Comparison of ENCODE assay signal across 13 cellular contexts in genomic region chr17:75272848-75273184, GRCh38. TPM values are rescaled to one million over a fixed set of nuclear protein-coding genes. Genes with fewer than 3 reads are reported as not detected.
DNase-seq lines count a peak whose midpoint lies in the region; ATAC-seq and TF ChIP-seq lines count a peak whose summit lies in the region.
"Had no signal": no experiment of that assay in that cellular context is flagged by ENCODE, and none has a peak within 500 bp of the region (broad histone marks: within the 10 kb centered on the region; RNA-seq: fewer than 3 reads in every experiment).

No MANE protein-coding gene starts in this region.

- peaks cover 14% of the 10 kb centered on the region for H3K36me3 Mint-ChIP-seq in activated naive CD4-positive, alpha-beta T cell treated with anti-CD3 and anti-CD28 coated beads for 36 hours (ENCODE audit: low read depth)
- H3K36me3 Mint-ChIP-seq in central memory CD8-positive, alpha-beta T cell (ENCODE audit: insufficient read depth) = no peaks in the 10 kb centered on the region
- peaks cover 29% of the 10 kb centered on the region for H3K36me3 Mint-ChIP-seq in stimulated activated memory B cell treated with anti-CD40 and anti-IgM and Interleukin-4, amounts not matched to agents 10 μg/mL and 1 μg/mL and 100 μg/mL, for 72 hours

- no peak for ATAC-seq in central memory CD8-positive, alpha-beta T cell (replicated peaks; ENCODE audit: extremely low read depth, poor library complexity, severe bottlenecking)
- no peak for ATAC-seq in stimulated activated memory B cell treated with anti-CD40 and anti-IgM and Interleukin-4, amounts not matched to agents 10 μg/mL and 1 μg/mL and 100 μg/mL, for 72 hours
- ATAC-seq in left lung = no peak
- ATAC-seq in HG03442 (IDR thresholded peaks at IDR 0.05; ENCODE audit: unreplicated experiment) = no peak
- ATAC-seq: esophagus mucosa had no signal

- intact Hi-C loops in activated naive CD4-positive, alpha-beta T cell treated with anti-CD3 and anti-CD28 coated beads for 36 hours (cut with micrococcal nuclease) = loop anchor here (5.0 kb wide), 1 partner anchor 314 kb away; the partner anchor contains the start of gene MYO15B
- intact Hi-C loops in OCI-LY7 (cut with micrococcal nuclease; ENCODE audit: unreplicated experiment) (loop anchor here (10.0 kb wide), 1 partner anchor 512 kb away; the partner anchor contains the start of gene UNK), left lung (cut with DNase I) (no loop called here)

- TF ChIP-seq CTCF in OCI-LY7 (conservative IDR thresholded peaks at IDR 0.05; ENCODE audit: low read length) (no peak), left lung (IDR thresholded peaks at IDR 0.05) (no peak)

- no TSS peak for BruUV-seq in OCI-LY7 (replicated peaks; lab: Mats Ljungman, UMichigan)

- POLR2A ChIA-PET in OCI-LY7 (lab: Charles Lee) = interaction anchor here (1.4 to 4.6 kb wide), 3 partner anchors 10 to 16 kb away, joined by 3 to 59 read pairs (median 7); partner anchors contain the start of genes GGA3, MRPS7 and SLC25A19

- no peaks in the 10 kb centered on the region for H3K27me3 ChIP-seq in left lung
- H3K27me3 ChIP-seq: MG63, neutrophil had no signal

- peak overlapping the region; percentile 90 for H3K4me3 ChIP-seq in OCI-LY7 (ENCODE audit: low read depth, low read length, poor library complexity, severe bottlenecking)
- H3K4me3 ChIP-seq in left lung = no peak overlapping the region

- H3K36me3 ChIP-seq in OCI-LY7 (ENCODE audit: insufficient read depth, low read length) (peaks cover 53% of the 10 kb centered on the region), left lung (peaks cover 0 to 42% of the 10 kb centered on the region in 2 donors)
- H3K36me3 ChIP-seq: neutrophil had no signal

- peak overlapping the region; percentile 83 for H3K4me2 ChIP-seq in OCI-LY7 (ENCODE audit: low read length)

- H3K27me3 Mint-ChIP-seq in activated naive CD4-positive, alpha-beta T cell treated with anti-CD3 and anti-CD28 coated beads for 36 hours (ENCODE audit: low read depth) = no peaks in the 10 kb centered on the region
- H3K27me3 Mint-ChIP-seq in central memory CD8-positive, alpha-beta T cell = no peaks in the 10 kb centered on the region
- H3K27me3 Mint-ChIP-seq in stimulated activated memory B cell treated with anti-CD40 and anti-IgM and Interleukin-4, amounts not matched to agents 10 μg/mL and 1 μg/mL and 100 μg/mL, for 72 hours = no peaks in the 10 kb centered on the region

- CTCF ChIA-PET in activated naive CD4-positive, alpha-beta T cell treated with anti-CD3 and anti-CD28 coated beads for 36 hours (lab: Charles Lee) = interaction anchor here (0.9 to 4.6 kb wide), 6 partner anchors 8 to 261 kb away, joined by 3 to 52 read pairs (median 4); partner anchors contain the start of genes GGA3, MRPL58, MRPS7 and SLC25A19
- CTCF ChIA-PET in OCI-LY7 (lab: Charles Lee; ENCODE audit: unreplicated experiment) = interaction anchor here (0.6 to 1.5 kb wide), 4 partner anchors 16 to 142 kb away, joined by 3 to 7 read pairs (median 4); partner anchors contain the start of gene SLC25A19

- H3K27ac Mint-ChIP-seq in activated naive CD4-positive, alpha-beta T cell treated with anti-CD3 and anti-CD28 coated beads for 36 hours = peak overlapping the region; percentile 44
- H3K27ac Mint-ChIP-seq in central memory CD8-positive, alpha-beta T cell (ENCODE audit: low read depth) = no peak overlapping the region
- H3K27ac Mint-ChIP-seq in stimulated activated memory B cell treated with anti-CD40 and anti-IgM and Interleukin-4, amounts not matched to agents 10 μg/mL and 1 μg/mL and 100 μg/mL, for 72 hours = peak overlapping the region; percentile 90

- no peaks in the 10 kb centered on the region for H3K9me3 Mint-ChIP-seq in activated naive CD4-positive, alpha-beta T cell treated with anti-CD3 and anti-CD28 coated beads for 36 hours
- no peaks in the 10 kb centered on the region for H3K9me3 Mint-ChIP-seq in central memory CD8-positive, alpha-beta T cell
- no peaks in the 10 kb centered on the region for H3K9me3 Mint-ChIP-seq in stimulated activated memory B cell treated with anti-CD40 and anti-IgM and Interleukin-4, amounts not matched to agents 10 μg/mL and 1 μg/mL and 100 μg/mL, for 72 hours

- H4K20me1 ChIP-seq in OCI-LY7 (ENCODE audit: insufficient read depth, low read length) = no peaks in the 10 kb centered on the region

- peaks cover 35% of the 10 kb centered on the region for H3K4me1 Mint-ChIP-seq in activated naive CD4-positive, alpha-beta T cell treated with anti-CD3 and anti-CD28 coated beads for 36 hours (ENCODE audit: low read depth)
- H3K4me1 Mint-ChIP-seq in central memory CD8-positive, alpha-beta T cell = peaks cover 22% of the 10 kb centered on the region
- H3K4me1 Mint-ChIP-seq in stimulated activated memory B cell treated with anti-CD40 and anti-IgM and Interleukin-4, amounts not matched to agents 10 μg/mL and 1 μg/mL and 100 μg/mL, for 72 hours = peaks cover 58% of the 10 kb centered on the region

- H2AFZ ChIP-seq in OCI-LY7 (ENCODE audit: low read length) = no peak overlapping the region

- no peak for DNase-seq in activated naive CD4-positive, alpha-beta T cell treated with anti-CD3 and anti-CD28 coated beads for 36 hours
- DNase-seq in activated naive CD4-positive, alpha-beta T cell treated with anti-CD3 and anti-CD28 coated beads, Interleukin-2, amount 50 U/mL, for 16 hours = no peak
- DNase-seq in OCI-LY7 (ENCODE audit: low spot score) (peak; percentile 33), islet precursor cell (no peak), left lung (no peak)
- no peak for DNase-seq in central memory CD8-positive, alpha-beta T cell (ENCODE audit: low spot score in 2 of 2)
- DNase-seq: NCI-H510A treated with DMSO at 0.1 percent for 48 hours, SIG-M5 had no signal

- H3K4me1 ChIP-seq in OCI-LY7 (ENCODE audit: insufficient read depth, low read length, poor library complexity, severe bottlenecking) = peaks cover 38% of the 10 kb centered on the region
- H3K4me1 ChIP-seq in left lung = peaks cover 13 to 46% of the 10 kb centered on the region in 2 donors

- H3K4me3 Mint-ChIP-seq in activated naive CD4-positive, alpha-beta T cell treated with anti-CD3 and anti-CD28 coated beads for 36 hours = peak overlapping the region; percentile 76
- H3K4me3 Mint-ChIP-seq in central memory CD8-positive, alpha-beta T cell = peak overlapping the region; percentile 79
- peak overlapping the region; percentile 88 for H3K4me3 Mint-ChIP-seq in stimulated activated memory B cell treated with anti-CD40 and anti-IgM and Interleukin-4, amounts not matched to agents 10 μg/mL and 1 μg/mL and 100 μg/mL, for 72 hours

- H3K79me2 ChIP-seq in OCI-LY7 (ENCODE audit: insufficient read depth, low read depth, low read length) = peaks cover 25% of the 10 kb centered on the region; the same call in 1 of the 2 replicates

- H3K27ac ChIP-seq in OCI-LY7 (ENCODE audit: low read depth, low read length, poor library complexity, severe bottlenecking) (peak overlapping the region; percentile 77), left lung (peak overlapping the region in 1 of 2 donors; percentile 95)
- H3K27ac ChIP-seq: neutrophil had no signal

- no peaks in the 10 kb centered on the region for H3K9me2 ChIP-seq in OCI-LY7 (ENCODE audit: insufficient read depth, low read length)

- no peaks in the 10 kb centered on the region for H3K9me3 ChIP-seq in OCI-LY7 (ENCODE audit: low read length)
- no peaks in the 10 kb centered on the region for H3K9me3 ChIP-seq in left lung
- H3K9me3 ChIP-seq: MG63, neutrophil had no signal

RNA-seq across cellular contexts. Expression of gene MIF4GD, which starts 1.8 kb away (rescaled TPM):
- total RNA-seq in activated naive CD4-positive, alpha-beta T cell treated with anti-CD3 and anti-CD28 coated beads for 36 hours = 10 to 100 TPM; 43.4 to 45.3 TPM
- total RNA-seq in OCI-LY7 (2014; rRNA removed; shearing (Covaris generic)) = 69.4 and 70.9 TPM in 2 replicates
- total RNA-seq in OCI-LY7 (2022) (132 and 139 TPM in 2 replicates), left lung (10 to 100 TPM; 22.6 to 25.4 TPM)

RNA-seq across cellular contexts. Expression of gene MRPS7, which starts 11.1 kb away (rescaled TPM):
- total RNA-seq in activated naive CD4-positive, alpha-beta T cell treated with anti-CD3 and anti-CD28 coated beads for 36 hours = 10 to 100 TPM; 73.3 to 78.3 TPM
- total RNA-seq in OCI-LY7 (2014; rRNA removed; shearing (Covaris generic)) = 123 and 127 TPM in 2 replicates
- total RNA-seq in OCI-LY7 (2022) = 90.2 and 103 TPM in 2 replicates
- total RNA-seq in left lung = 10 to 100 TPM; 41.0 to 41.6 TPM

RNA-seq across cellular contexts. Expression of gene GGA3, which starts 11.4 kb away (rescaled TPM):
- total RNA-seq in activated naive CD4-positive, alpha-beta T cell treated with anti-CD3 and anti-CD28 coated beads for 36 hours = 10 to 100 TPM; 65.7 to 66.1 TPM
- total RNA-seq in OCI-LY7 (2014; rRNA removed; shearing (Covaris generic)) = 52.3 and 77.6 TPM in 2 replicates
- total RNA-seq in OCI-LY7 (2022) = 106 and 122 TPM in 2 replicates
- 10 to 100 TPM; 46.2 to 54.7 TPM for total RNA-seq in left lung

RNA-seq across cellular contexts. Expression of gene SLC25A19, which starts 16.4 kb away (rescaled TPM):
- total RNA-seq in activated naive CD4-positive, alpha-beta T cell treated with anti-CD3 and anti-CD28 coated beads for 36 hours = 10 to 100 TPM; 47.5 to 48.4 TPM
- 113 TPM in 2 replicates for total RNA-seq in OCI-LY7 (2014; rRNA removed; shearing (Covaris generic))
- total RNA-seq in OCI-LY7 (2022) (118 and 144 TPM in 2 replicates), left lung (10 to 100 TPM; 17.7 to 29.7 TPM)

Comparison
In these comparisons a context has a peak if more than half of its experiments do, and no peak if none do; other contexts are left out.
1. intact Hi-C loops: an anchor here in activated naive CD4-positive, alpha-beta T cell treated with anti-CD3 and anti-CD28 coated beads for 36 hours (5.0 kb wide) and OCI-LY7 (10.0 kb wide); none called in left lung.